Comparison of ENCODE assay signal across 15 cellular contexts in the genomic region with DNA sequence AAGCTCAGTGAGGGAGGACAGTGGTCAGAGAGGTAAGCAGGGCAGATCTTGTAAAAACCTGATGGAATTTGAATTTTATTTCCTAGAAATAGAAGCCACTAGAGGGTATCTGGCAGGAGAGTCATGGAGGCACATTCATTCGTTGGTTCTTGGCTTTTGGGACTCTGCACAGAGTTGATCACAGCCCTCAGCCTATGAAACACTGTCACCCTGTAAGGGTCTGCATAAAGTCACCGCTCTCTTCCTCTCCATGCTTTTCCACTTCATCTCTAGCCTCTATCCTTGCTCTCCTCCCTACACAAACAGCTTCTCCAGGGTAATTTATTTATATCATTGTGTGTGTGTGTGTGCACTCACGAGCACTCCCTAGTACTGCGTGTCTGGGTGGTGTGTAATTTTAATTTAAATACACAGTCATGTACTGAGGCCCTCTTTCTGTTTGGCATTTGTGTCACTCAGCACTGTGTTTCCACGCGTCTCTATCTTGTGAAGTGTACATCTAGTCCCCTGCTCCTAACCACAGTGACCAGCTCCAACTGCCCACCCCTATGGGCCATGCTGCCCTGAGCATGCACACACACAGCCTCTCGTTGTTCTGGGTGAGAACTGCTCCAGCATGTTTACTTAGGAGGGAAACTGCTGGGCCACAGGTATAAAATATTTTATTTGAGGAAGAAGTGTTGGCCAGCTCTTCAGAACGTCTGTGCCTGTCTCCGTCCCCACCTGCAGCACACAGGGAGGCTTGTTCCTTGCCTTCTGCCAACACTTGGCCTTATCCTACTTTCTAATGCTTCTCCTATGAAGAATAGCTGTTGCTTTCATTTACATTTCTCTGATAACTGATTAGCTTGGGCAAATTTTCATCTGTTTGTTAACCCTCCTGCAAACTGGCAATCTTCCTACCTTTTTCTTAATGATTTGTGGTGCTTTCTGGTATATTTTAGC. TPM values are rescaled to one million over a fixed set of nuclear protein-coding genes. Genes with fewer than 3 reads are reported as not detected.
A peak's percentile ranks its signal among the peaks of the same experiment; 100 is the strongest.
DNase-seq lines count a peak whose midpoint lies in the region; ATAC-seq and TF ChIP-seq lines count a peak whose summit lies in the region.
"Had no signal": no experiment of that assay in that cellular context is flagged by ENCODE, and none has a peak within 500 bp of the region (broad histone marks: within the 10 kb centered on the region; RNA-seq: fewer than 3 reads in every experiment).

No MANE protein-coding gene starts in this region.

- H3K27me3 Mint-ChIP-seq in chondrocyte (ENCODE audit: low read depth) (no peaks in the 10 kb centered on the region), mesothelial cell of epicardium (ENCODE audit: low read depth) (no peaks in the 10 kb centered on the region)

- H3K9me3 ChIP-seq in left ventricle myocardium inferior (replicated peaks) (no peaks in the 10 kb centered on the region), right cardiac atrium (ENCODE audit: control insufficient read depth, low read length) (no peaks in the 10 kb centered on the region)
- H3K9me3 ChIP-seq: heart left ventricle, SK-N-SH had no signal

- no peaks in the 10 kb centered on the region for H3K9me3 Mint-ChIP-seq in chondrocyte (ENCODE audit: low read depth)
- no peaks in the 10 kb centered on the region for H3K9me3 Mint-ChIP-seq in mesothelial cell of epicardium

- H3K27ac Mint-ChIP-seq in chondrocyte (ENCODE audit: unreplicated experiment) (no peak overlapping the region), mesothelial cell of epicardium (peak overlapping the region; percentile 15)

- DNase-seq in left ventricle myocardium inferior: peak; percentile 2
- no peak for DNase-seq in right cardiac atrium
- peak; percentile 37 for DNase-seq in chondrocyte (ENCODE audit: low spot score)
- no peak for DNase-seq in mesothelial cell of epicardium (ENCODE audit: low spot score in 2 of 2, unreplicated experiment in 2 of 2)
- DNase-seq in NCI-H146 (lab: John Stamatoyannopoulos, UW): no peak
- no peak for DNase-seq in activated CD4-positive, alpha-beta T cell treated with anti-CD3 and anti-CD28 coated beads, Interleukin-2, amount 50 U/mL, for 1 hour
- no peak for DNase-seq in G401 (ENCODE audit: low spot score)
- DNase-seq: DND-41; effector memory CD4-positive, alpha-beta T cell; mesenchymal stem cell; SK-N-SH; stimulated activated naive CD4-positive, alpha-beta T cell had no signal

- ATAC-seq in right cardiac atrium: no peak
- no peak for ATAC-seq in GM21619 (IDR thresholded peaks at IDR 0.05; ENCODE audit: unreplicated experiment)
- ATAC-seq: heart left ventricle, Panc1 had no signal

- WGBS in right cardiac atrium: 74% methylated on average over 9 of the region's 9 CpGs

- peaks cover 3% of the 10 kb centered on the region for H3K36me3 Mint-ChIP-seq in chondrocyte (ENCODE audit: low read depth)
- peaks cover 4% of the 10 kb centered on the region for H3K36me3 Mint-ChIP-seq in mesothelial cell of epicardium

- H3K4me3 Mint-ChIP-seq in chondrocyte (ENCODE audit: unreplicated experiment) (no peak overlapping the region), mesothelial cell of epicardium (peak overlapping the region; percentile 37)

- H3K27ac ChIP-seq in left ventricle myocardium inferior (replicated peaks): no peak overlapping the region
- H3K27ac ChIP-seq in right cardiac atrium (ENCODE audit: low read length): no peak overlapping the region
- H3K27ac ChIP-seq: heart left ventricle had no signal

- no peaks in the 10 kb centered on the region for H3K36me3 ChIP-seq in left ventricle myocardium inferior
- H3K36me3 ChIP-seq: heart left ventricle had no signal

- H3K4me1 ChIP-seq in left ventricle myocardium inferior (peaks cover 63% of the 10 kb centered on the region), right cardiac atrium (ENCODE audit: control insufficient read depth, insufficient read depth, low read length) (peaks cover 13% of the 10 kb centered on the region)

- H3K4me3 ChIP-seq in left ventricle myocardium inferior: no peak overlapping the region
- no peak overlapping the region for H3K4me3 ChIP-seq in right cardiac atrium (ENCODE audit: low read length)
- H3K4me3 ChIP-seq: heart left ventricle had no signal

- H3K27me3 ChIP-seq in left ventricle myocardium inferior (ENCODE audit: low read depth) (no peaks in the 10 kb centered on the region), right cardiac atrium (ENCODE audit: control insufficient read depth, insufficient read depth) (no peaks in the 10 kb centered on the region)
- H3K27me3 ChIP-seq: heart left ventricle had no signal

- H3K4me1 Mint-ChIP-seq in chondrocyte (ENCODE audit: low read depth): peaks cover 60% of the 10 kb centered on the region
- H3K4me1 Mint-ChIP-seq in mesothelial cell of epicardium: peaks cover 77% of the 10 kb centered on the region

- TF ChIP-seq CTCF in left ventricle myocardium inferior (IDR thresholded peaks at IDR 0.05; ENCODE audit: borderline replicate concordance) (no peak), chondrocyte (IDR thresholded peaks at IDR 0.05) (no peak), mesothelial cell of epicardium (IDR thresholded peaks at IDR 0.05; ENCODE audit: unreplicated experiment) (no peak)

- intact Hi-C loops in left ventricle myocardium inferior (cut with micrococcal nuclease) (no loop called here), right cardiac atrium (cut with DNase I) (loop anchor here in 3 of 4 donors (10.0 kb wide), 2 partner anchors 170 to 190 kb away; a partner anchor contains a TSS)

- in situ Hi-C loops in G401 (cut with HindIII; ENCODE audit: low sequenced_read_pairs): no loop called here

RNA-seq across cellular contexts. Expression of a gene that starts 4.5 kb away (rescaled TPM):
- total RNA-seq in left ventricle myocardium inferior (0.33 TPM), right cardiac atrium (under 1 TPM; 0.51 to 0.78 (median 0.55) TPM), chondrocyte (2.5 to 8.5 TPM (median 2.7 TPM) in 3 replicates), mesothelial cell of epicardium (30.5 to 35.1 TPM (median 31.9 TPM) in 3 replicates)
- polyA plus RNA-seq in right cardiac atrium: 0.41 TPM
- 0.49 and 0.75 TPM in 2 replicates for total RNA-seq in G401 (2014; rRNA removed; shearing (Covaris generic))

Comparison
In these comparisons a context has a peak if more than half of its experiments do, and no peak if none do; other contexts are left out.
1. DNase-seq: peak in left ventricle myocardium inferior (single experiment) and chondrocyte (single experiment); none in right cardiac atrium (0 of 3), mesothelial cell of epicardium (0 of 2), NCI-H146 (single experiment), activated CD4-positive, alpha-beta T cell treated with anti-CD3 and anti-CD28 coated beads, Interleukin-2, amount 50 U/mL, for 1 hour (single experiment) and G401 (single experiment).